In the genomic region with DNA sequence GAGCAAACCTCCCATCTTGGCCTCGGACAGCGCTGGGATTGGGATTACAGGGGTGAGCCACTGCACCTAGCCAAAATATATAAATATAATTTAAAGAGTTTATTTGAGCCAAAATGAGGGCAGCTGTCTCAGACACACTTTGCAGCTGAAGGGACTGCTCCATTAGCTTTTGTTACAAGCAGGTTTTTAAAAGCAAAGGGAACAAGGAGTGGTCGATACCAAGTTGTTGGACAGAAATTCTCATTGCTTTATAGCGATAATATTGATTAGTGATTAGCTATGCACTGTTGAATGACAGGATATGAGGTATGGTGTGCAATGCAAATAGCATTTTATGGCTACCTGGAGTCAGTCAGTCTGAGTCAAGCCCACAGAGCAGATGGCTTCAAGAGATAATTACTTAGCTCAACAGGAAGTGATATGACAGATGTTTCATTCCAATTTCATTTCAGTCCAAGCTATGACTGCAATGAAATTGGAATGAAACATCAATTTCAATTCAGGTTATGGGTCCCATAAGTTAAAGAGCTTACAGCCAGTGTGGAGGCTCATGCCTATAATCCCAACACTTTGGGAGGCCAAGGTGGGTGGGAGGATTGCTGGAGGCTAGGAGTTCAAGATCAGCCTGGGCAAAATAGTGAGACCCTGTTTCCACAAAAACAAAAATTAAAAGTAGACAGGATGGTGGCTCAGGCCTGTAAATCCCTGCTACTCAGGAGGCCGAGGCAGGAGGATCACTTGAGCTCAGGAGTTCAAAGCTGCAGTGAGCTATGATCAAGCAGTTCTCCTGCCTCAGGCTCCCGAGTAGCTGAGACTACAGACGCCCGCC, we compare ENCODE assay signal across 15 cellular contexts. TPM values are rescaled to one million over a fixed set of nuclear protein-coding genes. Genes with fewer than 3 reads are reported as not detected.
DNase-seq lines count a peak whose midpoint lies in the region; ATAC-seq and TF ChIP-seq lines count a peak whose summit lies in the region.
"Had no signal": no experiment of that assay in that cellular context is flagged by ENCODE, and none has a peak within 500 bp of the region (broad histone marks: within the 10 kb centered on the region; RNA-seq: fewer than 3 reads in every experiment).

No MANE protein-coding gene starts in this region.

- no peak overlapping the region for H3K27ac ChIP-seq in testis
- H3K27ac ChIP-seq: C4-2B, vagina had no signal

- DNase-seq in activated naive CD4-positive, alpha-beta T cell treated with anti-CD3 and anti-CD28 coated beads, Interleukin-2, amount 10 ng/mL, durations not matched to agents 7 days and 5 days, result no peak
- DNase-seq in activated naive CD4-positive, alpha-beta T cell treated with anti-CD3 and anti-CD28 coated beads for 36 hours, result no peak
- peak; percentile 74 for DNase-seq in NCI-H2029 treated with DMSO at 0.1 percent for 48 hours (lab: John Stamatoyannopoulos, UW)
- DNase-seq in activated CD8-positive, alpha-beta memory T cell treated with anti-CD3 and anti-CD28 coated beads, Interleukin-2, amount 50 U/mL, for 48 hours, result peak; percentile 51
- DNase-seq in stimulated activated naive CD8-positive, alpha-beta T cell treated with anti-CD3 and anti-CD28 coated beads, Interleukin-15, Interleukin-2, amounts not matched to agents 100 U/mL and 50 U/mL, for 24 hours, result no peak
- no peak for DNase-seq in testis
- no peak for DNase-seq in T-cell
- no peak for DNase-seq in NCI-H2107 treated with DMSO at 0.1 percent for 48 hours (lab: John Stamatoyannopoulos, UW; ENCODE audit: unreplicated experiment)
- DNase-seq: activated B cell treated with CpG ODN at 0.5 μM for 24 hours, glutamatergic neuron, MM.1S had no signal

- no peaks in the 10 kb centered on the region for H3K36me3 ChIP-seq in testis (ENCODE audit: low read depth, missing control alignments)

- H3K4me3 ChIP-seq in testis, result no peak overlapping the region
- H3K4me3 ChIP-seq: vagina had no signal

- 71 to 81% methylated on average over 8 of the region's 8 CpGs for WGBS in testis, 2 donors

- intact Hi-C loops in activated naive CD4-positive, alpha-beta T cell treated with anti-CD3 and anti-CD28 coated beads for 36 hours (cut with micrococcal nuclease), result no loop called here
- intact Hi-C loops in testis (cut with DNase I; ENCODE audit: low total_unique reads), result no loop called here

- no peak overlapping the region for H3K4me3 Mint-ChIP-seq in activated naive CD4-positive, alpha-beta T cell treated with anti-CD3 and anti-CD28 coated beads, Interleukin-2, amount 10 ng/mL, durations not matched to agents 7 days and 5 days
- H3K4me3 Mint-ChIP-seq in activated naive CD4-positive, alpha-beta T cell treated with anti-CD3 and anti-CD28 coated beads for 36 hours, result no peak overlapping the region
- no peak overlapping the region for H3K4me3 Mint-ChIP-seq in T-cell
- H3K4me3 Mint-ChIP-seq: activated B cell treated with CpG ODN at 0.5 μM for 24 hours; brain; natural killer cell treated with Interleukin-12 subunit alpha and Interleukin-12 subunit beta and Interleukin-15 and Interleukin-18, amount 100 ng/mL, for 72 hours had no signal

- no peaks in the 10 kb centered on the region for H3K4me1 ChIP-seq in testis
- H3K4me1 ChIP-seq: vagina had no signal

- TF ChIP-seq CTCF in testis (IDR thresholded peaks at IDR 0.05), result no peak

- CTCF ChIA-PET in activated naive CD4-positive, alpha-beta T cell treated with anti-CD3 and anti-CD28 coated beads, Interleukin-2, amount 10 ng/mL, durations not matched to agents 7 days and 5 days (lab: Charles Lee), result no interaction called here
- CTCF ChIA-PET in activated naive CD4-positive, alpha-beta T cell treated with anti-CD3 and anti-CD28 coated beads for 36 hours (lab: Charles Lee), result interaction anchor here (0.6 to 0.7 kb wide), 2 partner anchors 187 to 504 kb away, joined by 3 to 4 read pairs; no protein-coding TSS in a partner anchor
- CTCF ChIA-PET in T-cell (lab: Charles Lee), result no interaction called here

- ATAC-seq in stimulated activated naive CD8-positive, alpha-beta T cell treated with anti-CD3 and anti-CD28 coated beads, Interleukin-15, Interleukin-2, amounts not matched to agents 100 U/mL and 50 U/mL, for 24 hours, result peak; percentile 66
- no peak for ATAC-seq in T-cell (replicated peaks in 1 of 4)

- H3K4me1 Mint-ChIP-seq in activated naive CD4-positive, alpha-beta T cell treated with anti-CD3 and anti-CD28 coated beads, Interleukin-2, amount 10 ng/mL, durations not matched to agents 7 days and 5 days, result peaks cover 7% of the 10 kb centered on the region
- H3K4me1 Mint-ChIP-seq in activated naive CD4-positive, alpha-beta T cell treated with anti-CD3 and anti-CD28 coated beads for 36 hours (ENCODE audit: low read depth), result no peaks in the 10 kb centered on the region
- H3K4me1 Mint-ChIP-seq in T-cell, result peaks cover 0 to 5% (median 0%) of the 10 kb centered on the region in 3 donors
- H3K4me1 Mint-ChIP-seq: activated B cell treated with CpG ODN at 0.5 μM for 24 hours had no signal

- no peaks in the 10 kb centered on the region for H3K9me3 ChIP-seq in testis
- H3K9me3 ChIP-seq: vagina had no signal

- peak overlapping the region; percentile 62 for H3K27ac Mint-ChIP-seq in activated naive CD4-positive, alpha-beta T cell treated with anti-CD3 and anti-CD28 coated beads, Interleukin-2, amount 10 ng/mL, durations not matched to agents 7 days and 5 days
- H3K27ac Mint-ChIP-seq in activated naive CD4-positive, alpha-beta T cell treated with anti-CD3 and anti-CD28 coated beads for 36 hours, result no peak overlapping the region
- no peak overlapping the region for H3K27ac Mint-ChIP-seq in T-cell
- H3K27ac Mint-ChIP-seq: activated B cell treated with CpG ODN at 0.5 μM for 24 hours; natural killer cell treated with Interleukin-12 subunit alpha and Interleukin-12 subunit beta and Interleukin-15 and Interleukin-18, amount 100 ng/mL, for 72 hours had no signal

- H3K27me3 ChIP-seq in testis, result no peaks in the 10 kb centered on the region
- H3K27me3 ChIP-seq: vagina had no signal

- no peak for TF ChIP-seq POLR2A in testis (IDR thresholded peaks at IDR 0.05)

- no peaks in the 10 kb centered on the region for H3K9me3 Mint-ChIP-seq in activated naive CD4-positive, alpha-beta T cell treated with anti-CD3 and anti-CD28 coated beads, Interleukin-2, amount 10 ng/mL, durations not matched to agents 7 days and 5 days
- H3K9me3 Mint-ChIP-seq in activated naive CD4-positive, alpha-beta T cell treated with anti-CD3 and anti-CD28 coated beads for 36 hours, result no peaks in the 10 kb centered on the region
- H3K9me3 Mint-ChIP-seq in T-cell, result no peaks in the 10 kb centered on the region
- H3K9me3 Mint-ChIP-seq: activated B cell treated with CpG ODN at 0.5 μM for 24 hours; brain; natural killer cell treated with Interleukin-12 subunit alpha and Interleukin-12 subunit beta and Interleukin-15 and Interleukin-18, amount 100 ng/mL, for 72 hours had no signal

- POLR2A ChIA-PET in T-cell (lab: Charles Lee), result interaction anchor here (0.6 kb wide), 2 partner anchors 388 to 463 kb away, joined by 3 to 6 read pairs; no protein-coding TSS in a partner anchor

- H3K36me3 Mint-ChIP-seq in activated naive CD4-positive, alpha-beta T cell treated with anti-CD3 and anti-CD28 coated beads, Interleukin-2, amount 10 ng/mL, durations not matched to agents 7 days and 5 days, result peaks cover 35% of the 10 kb centered on the region
- peaks cover 36% of the 10 kb centered on the region for H3K36me3 Mint-ChIP-seq in activated naive CD4-positive, alpha-beta T cell treated with anti-CD3 and anti-CD28 coated beads for 36 hours (ENCODE audit: low read depth)
- H3K36me3 Mint-ChIP-seq in T-cell, result peaks cover 60% of the 10 kb centered on the region

- no peaks in the 10 kb centered on the region for H3K27me3 Mint-ChIP-seq in activated naive CD4-positive, alpha-beta T cell treated with anti-CD3 and anti-CD28 coated beads, Interleukin-2, amount 10 ng/mL, durations not matched to agents 7 days and 5 days
- no peaks in the 10 kb centered on the region for H3K27me3 Mint-ChIP-seq in activated naive CD4-positive, alpha-beta T cell treated with anti-CD3 and anti-CD28 coated beads for 36 hours (ENCODE audit: low read depth)
- no peaks in the 10 kb centered on the region for H3K27me3 Mint-ChIP-seq in T-cell
- H3K27me3 Mint-ChIP-seq: activated B cell treated with CpG ODN at 0.5 μM for 24 hours; natural killer cell treated with Interleukin-12 subunit alpha and Interleukin-12 subunit beta and Interleukin-15 and Interleukin-18, amount 100 ng/mL, for 72 hours had no signal

RNA-seq across cellular contexts. Expression of gene TYW1, which starts 23.1 kb away (rescaled TPM):
- total RNA-seq in activated naive CD4-positive, alpha-beta T cell treated with anti-CD3 and anti-CD28 coated beads for 36 hours, result 10 to 100 TPM; 12.9 to 13.5 TPM
- total RNA-seq in testis (10 to 100 TPM; 21.7 to 22.8 TPM), T-cell (10 to 100 TPM; 20.1 to 26.7 (median 22.7) TPM)
- polyA plus RNA-seq in testis (ENCODE audit: insufficient read depth, low read depth, low replicate concordance), result 16.9 TPM

RNA-seq across cellular contexts. Expression of gene SBDS, which starts 24.4 kb away (rescaled TPM):
- 10 to 100 TPM; 42.2 to 46.0 TPM for total RNA-seq in activated naive CD4-positive, alpha-beta T cell treated with anti-CD3 and anti-CD28 coated beads for 36 hours
- total RNA-seq in testis (10 to 100 TPM; 54.3 to 64.6 TPM), T-cell (100 to 1,000 TPM in 2 of 5 donors, 10 to 100 TPM in 3; 59.9 to 297 (median 62.8) TPM)
- 92.2 TPM for polyA plus RNA-seq in testis (ENCODE audit: insufficient read depth, low read depth, low replicate concordance)

Comparison
In these comparisons a context has a peak if more than half of its experiments do, and no peak if none do; other contexts are left out.
1. DNase-seq: peak in NCI-H2029 treated with DMSO at 0.1 percent for 48 hours (single experiment) and activated CD8-positive, alpha-beta memory T cell treated with anti-CD3 and anti-CD28 coated beads, Interleukin-2, amount 50 U/mL, for 48 hours (single experiment); none in activated naive CD4-positive, alpha-beta T cell treated with anti-CD3 and anti-CD28 coated beads, Interleukin-2, amount 10 ng/mL, durations not matched to agents 7 days and 5 days (single experiment), activated naive CD4-positive, alpha-beta T cell treated with anti-CD3 and anti-CD28 coated beads for 36 hours (single experiment), stimulated activated naive CD8-positive, alpha-beta T cell treated with anti-CD3 and anti-CD28 coated beads, Interleukin-15, Interleukin-2, amounts not matched to agents 100 U/mL and 50 U/mL, for 24 hours (single experiment), testis (single experiment), T-cell (0 of 34) and NCI-H2107 treated with DMSO at 0.1 percent for 48 hours (single experiment).